Comparison of ENCODE assay signal across 23 cellular contexts in the genomic region with DNA sequence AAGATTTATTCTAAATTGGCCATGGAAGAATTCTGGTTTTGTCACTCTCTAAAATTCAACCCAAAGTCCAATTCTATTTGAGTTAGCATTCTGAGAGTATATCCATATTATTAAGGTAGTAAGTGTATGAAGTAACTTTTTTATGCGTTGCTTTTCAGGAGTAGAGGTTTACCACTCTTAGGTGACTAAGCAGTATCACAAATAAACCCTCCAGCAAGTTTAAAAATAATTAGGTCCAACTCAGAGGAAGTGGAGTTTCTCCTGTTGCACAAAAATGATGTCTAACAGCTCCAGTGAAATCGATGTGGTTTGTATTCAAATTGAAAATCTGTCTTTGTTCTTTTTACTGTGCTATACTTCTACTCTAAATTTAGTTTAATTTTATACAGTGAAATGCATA. TPM values are rescaled to one million over a fixed set of nuclear protein-coding genes. Genes with fewer than 3 reads are reported as not detected.
A peak's percentile ranks its signal among the peaks of the same experiment; 100 is the strongest.
DNase-seq lines count a peak whose midpoint lies in the region; ATAC-seq, FAIRE-seq and TF ChIP-seq lines count a peak whose summit lies in the region.
"Had no signal": no experiment of that assay in that cellular context is flagged by ENCODE, and none has a peak within 500 bp of the region (broad histone marks: within the 10 kb centered on the region; RNA-seq: fewer than 3 reads in every experiment).

No MANE protein-coding gene starts in this region.

- peaks cover 3% of the 10 kb centered on the region for H3K27me3 Mint-ChIP-seq in astrocyte (ENCODE audit: low read depth, unreplicated experiment)

- no peak overlapping the region for H3K56ac ChIP-seq in IMR-90 (ENCODE audit: extremely low read depth, insufficient read depth, low read length)

- H3K79me2 ChIP-seq in astrocyte (ENCODE audit: insufficient read depth, low read length), result peaks cover 29% of the 10 kb centered on the region

- no peak overlapping the region for H3K18ac ChIP-seq in IMR-90 (ENCODE audit: low read depth, low read length)

- H3K36me3 Mint-ChIP-seq in astrocyte (ENCODE audit: low read depth, unreplicated experiment), result no peaks in the 10 kb centered on the region
- H3K36me3 Mint-ChIP-seq: IgD-negative memory B cell had no signal

- H2AK5ac ChIP-seq in IMR-90 (ENCODE audit: low read depth, low read length), result no peak overlapping the region

- no peaks in the 10 kb centered on the region for H3K9me3 Mint-ChIP-seq in astrocyte (ENCODE audit: unreplicated experiment)
- H3K9me3 Mint-ChIP-seq: HFFc6 had no signal

- no peak overlapping the region for H3K4ac ChIP-seq in IMR-90 (ENCODE audit: low read depth, low read length)

- H3K9me3 ChIP-seq in IMR-90 (ENCODE audit: control insufficient read depth, insufficient read depth, low read length) (no peaks in the 10 kb centered on the region), astrocyte (ENCODE audit: insufficient read depth, low read depth, low read length) (no peaks in the 10 kb centered on the region)
- H3K9me3 ChIP-seq: MG63 had no signal

- no peak overlapping the region for H2BK120ac ChIP-seq in IMR-90 (ENCODE audit: low read depth, low read length)

- peaks cover 3% of the 10 kb centered on the region; the same call in 1 of the 2 replicates for H4K20me1 ChIP-seq in IMR-90 (ENCODE audit: insufficient read depth, low read length)
- H4K20me1 ChIP-seq in astrocyte (ENCODE audit: insufficient read depth, low read length), result peaks cover 17% of the 10 kb centered on the region

- no CpG with 5 or more reads among the region's 2 CpGs for WGBS in IMR-90 (ENCODE audit: extremely low coverage in 2 of 2, insufficient read length in 1 of 2), 2 experiments

- H3K4me1 Mint-ChIP-seq in astrocyte (ENCODE audit: low read depth, unreplicated experiment), result no peaks in the 10 kb centered on the region

- no peak overlapping the region for H3K4me3 Mint-ChIP-seq in astrocyte (ENCODE audit: unreplicated experiment)
- H3K4me3 Mint-ChIP-seq: HFFc6, IgD-negative memory B cell had no signal

- H3K4me1 ChIP-seq in IMR-90 (ENCODE audit: control insufficient read depth, insufficient read depth, low read length) (no peaks in the 10 kb centered on the region), astrocyte (ENCODE audit: insufficient read depth, low read length) (no peaks in the 10 kb centered on the region)

- no peak for TF ChIP-seq RAD21 in IMR-90 (IDR thresholded peaks at IDR 0.05; ENCODE audit: low read length)

- peaks cover 0 to 4% of the 10 kb centered on the region in 2 experiments; a peak in 3 of 4 replicates for H3K79me1 ChIP-seq in IMR-90 (ENCODE audit: low read depth in 1 of 2, low read length in 2 of 2)

- H4K91ac ChIP-seq in IMR-90 (ENCODE audit: insufficient read depth, low read depth, low read length), result no peak overlapping the region

- no peak overlapping the region for H4K5ac ChIP-seq in IMR-90 (ENCODE audit: low read depth, low read length)

- TF ChIP-seq POLR2A in IMR-90 (IDR thresholded peaks at IDR 0.05; ENCODE audit: low read depth, low read length), result no peak

- no peaks in the 10 kb centered on the region for H3K36me3 ChIP-seq in IMR-90 (ENCODE audit: control insufficient read depth, insufficient read depth, low read length)
- no peaks in the 10 kb centered on the region for H3K36me3 ChIP-seq in astrocyte (ENCODE audit: insufficient read depth, low read length)
- H3K36me3 ChIP-seq: MG63 had no signal

- no peak overlapping the region for H2BK15ac ChIP-seq in IMR-90 (ENCODE audit: low read depth, low read length)

- no peak overlapping the region for H3K4me3 ChIP-seq in IMR-90 (ENCODE audit: insufficient read depth, low read depth, low read length)
- no peak overlapping the region for H3K4me3 ChIP-seq in astrocyte (ENCODE audit: insufficient read depth, low read depth, low read length)
- H3K4me3 ChIP-seq: MG63 had no signal

- no peaks in the 10 kb centered on the region for H3K9me1 ChIP-seq in IMR-90 (ENCODE audit: insufficient read depth, low read length)

- H2AFZ ChIP-seq in IMR-90 (replicated peaks; ENCODE audit: low read length, poor library complexity) (no peak overlapping the region), astrocyte (ENCODE audit: low read depth, low read length) (no peak overlapping the region)

- no peak overlapping the region for H2AK9ac ChIP-seq in IMR-90 (replicated peaks; ENCODE audit: low read depth, low read length, poor library complexity)

- no peak overlapping the region for H3K4me2 ChIP-seq in IMR-90 (ENCODE audit: low read depth, low read length)
- H3K4me2 ChIP-seq in astrocyte (ENCODE audit: low read length), result no peak overlapping the region

- dilution Hi-C loops in IMR-90 (cut with HindIII; ENCODE audit: low sequenced_read_pairs, unreplicated experiment), result no loop called here

- no peak overlapping the region for H3K14ac ChIP-seq in IMR-90 (replicated peaks; ENCODE audit: low read depth, low read length)

- in situ Hi-C loops in IMR-90 (cut with MboI; ENCODE audit: low sequenced_read_pairs), result no loop called here

- intact Hi-C loops in IMR-90 (cut with micrococcal nuclease), result loop anchor here (2.0 kb wide), 1 partner anchor 633 kb away; no protein-coding TSS in a partner anchor

- BruUV-seq in IMR-90 (replicated peaks; lab: Mats Ljungman, UMichigan), result no TSS peak

- H2BK20ac ChIP-seq in IMR-90 (ENCODE audit: low read depth, low read length), result no peak overlapping the region

- no peak overlapping the region for H3K27ac ChIP-seq in IMR-90 (ENCODE audit: insufficient read depth, low read length)
- H3K27ac ChIP-seq in astrocyte (ENCODE audit: low read depth, low read length), result no peak overlapping the region
- H3K27ac ChIP-seq: C4-2B, RWPE1 had no signal

- ATAC-seq in IMR-90 (ENCODE audit: low read depth) (no peak), GM19397 (IDR thresholded peaks at IDR 0.05; ENCODE audit: unreplicated experiment) (no peak)

- no peak overlapping the region for H3K27ac Mint-ChIP-seq in astrocyte (ENCODE audit: unreplicated experiment)
- H3K27ac Mint-ChIP-seq: HFFc6, IgD-negative memory B cell had no signal

- DNase-seq in ELR (ENCODE audit: low read depth), result peak; percentile 45
- DNase-seq in IMR-90, result peak; percentile 20
- no peak for DNase-seq in astrocyte (ENCODE audit: low read depth)
- DNase-seq in renal cortical epithelial cell (ENCODE audit: low read depth), result peak; percentile 50
- DNase-seq in CD1c-positive myeloid dendritic cell (ENCODE audit: extremely low spot score), result no peak
- DNase-seq in NCI-H524 treated with DMSO at 0.1 percent for 48 hours (lab: John Stamatoyannopoulos, UW), result no peak
- DNase-seq: AML-193, DMS79 treated with DMSO at 0.1 percent for 48 hours, GDM1, GOT3, HFFc6, Karpas-422, MG63, NCI-H1048, NCI-H1436, NCI-H2029, NCI-H2171, T-helper 1 cell had no signal

- POLR2A ChIA-PET in IMR-90 (lab: Charles Lee; ENCODE audit: unreplicated experiment), result no interaction called here

- peak; percentile 84 for FAIRE-seq in astrocyte (lab: Jason Lieb, UNC)

- no peaks in the 10 kb centered on the region for H3K27me3 ChIP-seq in IMR-90 (ENCODE audit: control insufficient read depth, insufficient read depth, low read length)
- no peaks in the 10 kb centered on the region for H3K27me3 ChIP-seq in astrocyte (ENCODE audit: insufficient read depth, low read length)
- H3K27me3 ChIP-seq: MG63 had no signal

- no peak overlapping the region for H2BK5ac ChIP-seq in IMR-90 (ENCODE audit: low read depth, low read length, poor library complexity, severe bottlenecking)

- H3K23ac ChIP-seq in IMR-90 (ENCODE audit: low read depth, low read length), result no peak overlapping the region

- TF ChIP-seq CTCF in IMR-90 (conservative IDR thresholded peaks at IDR 0.05; ENCODE audit: low read depth, low read length) (no peak), astrocyte (IDR thresholded peaks at IDR 0.05; ENCODE audit: insufficient read depth, low read depth, low read length) (no peak)

- no peak overlapping the region for H3K9ac ChIP-seq in IMR-90 (ENCODE audit: low read depth, low read length)
- no peak overlapping the region for H3K9ac ChIP-seq in astrocyte (ENCODE audit: low read length)

- no peak overlapping the region for H4K8ac ChIP-seq in IMR-90 (ENCODE audit: low read depth in 2 of 2, low read length in 2 of 2)

- CTCF ChIA-PET in IMR-90 (lab: Yijun Ruan, JAX), result interaction anchor here (0.6 to 0.7 kb wide), 2 partner anchors 18 to 563 kb away, joined by 3 to 4 read pairs; no protein-coding TSS in a partner anchor

TF ChIP-seq in IMR-90, 13 proteins besides CTCF, POLR2A, EP300 and RAD21 (continues in another document):
- TF ChIP-seq FOS (IDR thresholded peaks at IDR 0.05; ENCODE audit: low read depth, low read length) (no peak), SMC3 (IDR thresholded peaks at IDR 0.05; ENCODE audit: low read depth, low read length) (no peak), MXI1 (IDR thresholded peaks at IDR 0.05; ENCODE audit: borderline replicate concordance, low read depth, low read length) (no peak), RFX5 (IDR thresholded peaks at IDR 0.05; ENCODE audit: low read depth, low read length) (no peak), MAFK (IDR thresholded peaks at IDR 0.05; ENCODE audit: low read depth, low read length) (no peak), RCOR1 (IDR thresholded peaks at IDR 0.05; ENCODE audit: insufficient replicate concordance, low read length) (no peak), CHD1 (IDR thresholded peaks at IDR 0.05; ENCODE audit: low read depth, low read length) (no peak), CEBPB (IDR thresholded peaks at IDR 0.05; ENCODE audit: low read depth, low read length) (no peak), USF2 (IDR thresholded peaks at IDR 0.05; ENCODE audit: low read depth, low read length) (no peak)
- TF ChIP-seq, protein P1, sequence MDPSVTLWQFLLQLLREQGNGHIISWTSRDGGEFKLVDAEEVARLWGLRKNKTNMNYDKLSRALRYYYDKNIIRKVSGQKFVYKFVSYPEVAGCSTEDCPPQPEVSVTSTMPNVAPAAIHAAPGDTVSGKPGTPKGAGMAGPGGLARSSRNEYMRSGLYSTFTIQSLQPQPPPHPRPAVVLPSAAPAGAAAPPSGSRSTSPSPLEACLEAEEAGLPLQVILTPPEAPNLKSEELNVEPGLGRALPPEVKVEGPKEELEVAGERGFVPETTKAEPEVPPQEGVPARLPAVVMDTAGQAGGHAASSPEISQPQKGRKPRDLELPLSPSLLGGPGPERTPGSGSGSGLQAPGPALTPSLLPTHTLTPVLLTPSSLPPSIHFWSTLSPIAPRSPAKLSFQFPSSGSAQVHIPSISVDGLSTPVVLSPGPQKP (IDR thresholded peaks at IDR 0.05; ENCODE audit: borderline replicate concordance, low read depth, low read length), result no peak

RNA-seq across cellular contexts. Expression of gene SCML1, which starts 6.6 kb away (rescaled TPM):
- 4.1 and 6.7 TPM in 2 replicates for total RNA-seq in IMR-90 (2012; rRNA removed)
- 10.6 and 12.2 TPM in 2 replicates for polyA plus RNA-seq in IMR-90 (2012; rRNA removed)
- polyA plus RNA-seq in IMR-90 (2012; cell fraction: cytosol; rRNA removed), result 1.5 and 2.5 TPM in 2 replicates
- polyA plus RNA-seq in IMR-90 (2012; cell fraction: nucleus; rRNA removed; ENCODE audit: low replicate concordance), result 11.2 and 40.2 TPM in 2 replicates
- 4.2 and 5.1 TPM in 2 replicates for total RNA-seq in astrocyte
- 3.5 and 4.9 TPM in 2 replicates for total RNA-seq in renal cortical epithelial cell
- total RNA-seq: OCI-LY7 had no signal

Comparison
In these comparisons a context has a peak if more than half of its experiments do, and no peak if none do; other contexts are left out.
1. DNase-seq: peak in ELR (single experiment), IMR-90 (single experiment) and renal cortical epithelial cell (single experiment); none in astrocyte (single experiment), CD1c-positive myeloid dendritic cell (single experiment) and NCI-H524 treated with DMSO at 0.1 percent for 48 hours (single experiment).